19 cellular contexts compared by ENCODE assay signal in genomic region chr12:104056419-104056972, GRCh38. TPM values are rescaled to one million over a fixed set of nuclear protein-coding genes. Genes with fewer than 3 reads are reported as not detected.
DNase-seq lines count a peak whose midpoint lies in the region; ATAC-seq and TF ChIP-seq lines count a peak whose summit lies in the region.
"Had no signal": no experiment of that assay in that cellular context is flagged by ENCODE, and none has a peak within 500 bp of the region (broad histone marks: within the 10 kb centered on the region; RNA-seq: fewer than 3 reads in every experiment).

No MANE protein-coding gene starts in this region.

- H3K27ac Mint-ChIP-seq in activated CD4-positive, alpha-beta memory T cell treated with anti-CD3 and anti-CD28 coated beads, Interleukin-2, amount 10 ng/mL, durations not matched to agents 7 days and 5 days = no peak overlapping the region
- H3K27ac Mint-ChIP-seq: nephron progenitor cell had no signal

- no peak overlapping the region for H3K4me3 Mint-ChIP-seq in activated CD4-positive, alpha-beta memory T cell treated with anti-CD3 and anti-CD28 coated beads, Interleukin-2, amount 10 ng/mL, durations not matched to agents 7 days and 5 days
- H3K4me3 Mint-ChIP-seq: nephron progenitor cell had no signal

- ATAC-seq in Right ventricle myocardium superior (ENCODE audit: poor library complexity) = peak; percentile 18
- peak; percentile 7 to 45 for ATAC-seq in lower lobe of right lung
- peak; percentile 9 to 29 for ATAC-seq in upper lobe of left lung (ENCODE audit: low FRiP score in 2 of 2)

- peak overlapping the region; percentile 59 for H3K27ac ChIP-seq in RWPE1
- H3K27ac ChIP-seq in lower lobe of right lung = peak overlapping the region; percentile 7
- peak overlapping the region in 2 of 4 donors; percentile 20 to 32 for H3K27ac ChIP-seq in upper lobe of left lung
- H3K27ac ChIP-seq: colonic mucosa had no signal

- H3K4me3 ChIP-seq in lower lobe of right lung = no peak overlapping the region
- no peak overlapping the region for H3K4me3 ChIP-seq in upper lobe of left lung
- H3K4me3 ChIP-seq: colonic mucosa had no signal

- intact Hi-C loops in Right ventricle myocardium superior (cut with DNase I) (no loop called here), cardiac septum (cut with DNase I) (loop anchor here (5.0 to 10.0 kb wide), 2 partner anchors 62 to 429 kb away; no protein-coding TSS in a partner anchor), lower lobe of right lung (cut with DNase I) (no loop called here)

- 54 to 64% methylated on average over 4 of the region's 4 CpGs for WGBS in upper lobe of left lung, 2 donors

- H3K9me3 Mint-ChIP-seq in activated CD4-positive, alpha-beta memory T cell treated with anti-CD3 and anti-CD28 coated beads, Interleukin-2, amount 10 ng/mL, durations not matched to agents 7 days and 5 days = no peaks in the 10 kb centered on the region

- CTCF ChIA-PET in RWPE1 (lab: Yijun Ruan, JAX) = interaction anchor here (0.6 to 0.8 kb wide), 2 partner anchors 14 to 52 kb away, joined by 3 to 5 read pairs; no protein-coding TSS in a partner anchor
- CTCF ChIA-PET in activated CD4-positive, alpha-beta memory T cell treated with anti-CD3 and anti-CD28 coated beads, Interleukin-2, amount 10 ng/mL, durations not matched to agents 7 days and 5 days (lab: Charles Lee) = interaction anchor here (1.7 to 7.3 kb wide), 2 partner anchors 10 to 53 kb away, joined by 8 to 98 read pairs; no protein-coding TSS in a partner anchor

- DNase-seq in Right ventricle myocardium superior (no peak), cardiac septum (ENCODE audit: low spot score) (no peak), RWPE1 (ENCODE audit: low spot score) (no peak), lower lobe of right lung (no peak), upper lobe of left lung (no peak), mucosa of gallbladder (ENCODE audit: low spot score) (no peak), NOMO-1 (lab: John Stamatoyannopoulos, UW; ENCODE audit: unreplicated experiment in 2 of 2) (no peak)
- DNase-seq in activated CD4-positive, alpha-beta memory T cell treated with anti-CD3 and anti-CD28 coated beads, Interleukin-2, amount 10 ng/mL, durations not matched to agents 7 days and 5 days = no peak
- DNase-seq: activated CD4-positive, alpha-beta T cell treated with anti-CD3 and anti-CD28 coated beads for 48 hours; activated naive CD4-positive, alpha-beta T cell; HCEC 1CT; KG1; mammary epithelial cell; nephron progenitor cell; stimulated activated CD4-positive, alpha-beta T cell treated with anti-CD3 and anti-CD28 coated beads, Interleukin-15, amount 100 ng/mL, for 24 hours; stimulated activated naive CD4-positive, alpha-beta T cell had no signal

- TF ChIP-seq POLR2A in upper lobe of left lung (IDR thresholded peaks at IDR 0.05) = no peak

- H3K9me3 ChIP-seq in lower lobe of right lung (no peaks in the 10 kb centered on the region), upper lobe of left lung (no peaks in the 10 kb centered on the region)
- H3K9me3 ChIP-seq: colonic mucosa had no signal

- no peaks in the 10 kb centered on the region for H3K4me1 Mint-ChIP-seq in activated CD4-positive, alpha-beta memory T cell treated with anti-CD3 and anti-CD28 coated beads, Interleukin-2, amount 10 ng/mL, durations not matched to agents 7 days and 5 days

- H3K27me3 ChIP-seq in lower lobe of right lung (ENCODE audit: low read depth) (no peaks in the 10 kb centered on the region), upper lobe of left lung (no peaks in the 10 kb centered on the region)
- H3K27me3 ChIP-seq: colonic mucosa had no signal

- H3K36me3 ChIP-seq in lower lobe of right lung (no peaks in the 10 kb centered on the region), upper lobe of left lung (no peaks in the 10 kb centered on the region)
- H3K36me3 ChIP-seq: colonic mucosa had no signal

- POLR2A ChIA-PET in RWPE1 (lab: Yijun Ruan, JAX; ENCODE audit: low non-redundant PET) = no interaction called here
- POLR2A ChIA-PET in activated CD4-positive, alpha-beta memory T cell treated with anti-CD3 and anti-CD28 coated beads, Interleukin-2, amount 10 ng/mL, durations not matched to agents 7 days and 5 days (lab: Charles Lee) = no interaction called here

- no peak for TF ChIP-seq EP300 in upper lobe of left lung (IDR thresholded peaks at IDR 0.05)

- TF ChIP-seq CTCF in RWPE1 (conservative IDR thresholded peaks at IDR 0.05; ENCODE audit: low read depth) = no peak
- TF ChIP-seq CTCF in lower lobe of right lung (IDR thresholded peaks at IDR 0.05) = no peak
- TF ChIP-seq CTCF in upper lobe of left lung (IDR thresholded peaks at IDR 0.05) = no peak

- H3K4me1 ChIP-seq in lower lobe of right lung (peaks cover 16% of the 10 kb centered on the region), upper lobe of left lung (peaks cover 0 to 9% (median 4%) of the 10 kb centered on the region in 4 donors)
- H3K4me1 ChIP-seq: colonic mucosa had no signal

- no peaks in the 10 kb centered on the region for H3K36me3 Mint-ChIP-seq in activated CD4-positive, alpha-beta memory T cell treated with anti-CD3 and anti-CD28 coated beads, Interleukin-2, amount 10 ng/mL, durations not matched to agents 7 days and 5 days (ENCODE audit: low read depth)

- peaks cover 57% of the 10 kb centered on the region for H3K27me3 Mint-ChIP-seq in activated CD4-positive, alpha-beta memory T cell treated with anti-CD3 and anti-CD28 coated beads, Interleukin-2, amount 10 ng/mL, durations not matched to agents 7 days and 5 days

RNA-seq across cellular contexts. Expression of gene GLT8D2, which starts 6.5 kb away (rescaled TPM):
- total RNA-seq in Right ventricle myocardium superior (6.1 TPM), cardiac septum (5.5 TPM), lower lobe of right lung (10.5 TPM), upper lobe of left lung (1 to 10 TPM in 5 of 6 donors, not detected in 1; 2.4 to 9.5 (median 5.3) TPM), mucosa of gallbladder (17.9 TPM)
- not detected for total RNA-seq in activated CD4-positive, alpha-beta memory T cell treated with anti-CD3 and anti-CD28 coated beads, Interleukin-2, amount 10 ng/mL, durations not matched to agents 7 days and 5 days
- total RNA-seq: A673, OCI-LY7 had no signal

RNA-seq across cellular contexts. Expression of gene HCFC2, which starts 7.8 kb away (rescaled TPM):
- 8.8 TPM for total RNA-seq in Right ventricle myocardium superior
- 14.4 TPM for total RNA-seq in cardiac septum
- 18.5 TPM for total RNA-seq in lower lobe of right lung
- total RNA-seq in upper lobe of left lung = 10 to 100 TPM; 10.3 to 28.2 (median 15.8) TPM
- 10 to 100 TPM; 15.8 to 17.7 TPM for total RNA-seq in activated CD4-positive, alpha-beta memory T cell treated with anti-CD3 and anti-CD28 coated beads, Interleukin-2, amount 10 ng/mL, durations not matched to agents 7 days and 5 days
- total RNA-seq in mucosa of gallbladder = 17.0 TPM
